20 cellular contexts compared by ENCODE assay signal in the genomic region with DNA sequence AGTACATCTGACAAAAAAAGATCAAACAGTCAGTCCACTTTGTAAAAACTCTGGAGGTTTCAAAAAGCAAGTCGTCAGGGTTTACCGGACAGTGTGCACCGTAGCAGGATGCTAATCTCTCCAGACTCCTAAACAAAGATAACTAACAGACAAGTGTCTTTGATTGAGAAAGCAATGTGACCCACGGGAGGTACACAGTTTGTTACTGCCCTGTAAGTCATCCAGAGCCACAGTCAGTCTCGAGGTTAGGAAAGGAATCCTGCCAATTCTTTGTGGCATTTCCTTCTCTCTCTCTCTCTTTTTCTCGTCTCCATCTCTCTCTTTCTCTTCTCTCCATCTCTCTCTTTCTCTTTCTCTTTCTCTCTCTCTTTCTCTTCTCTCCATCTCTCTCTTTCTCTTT. TPM values are rescaled to one million over a fixed set of nuclear protein-coding genes. Genes with fewer than 3 reads are reported as not detected.
"Had no signal": no experiment of that assay in that cellular context is flagged by ENCODE, and none has a peak within 500 bp of the region (broad histone marks: within the 10 kb centered on the region; RNA-seq: fewer than 3 reads in every experiment).

No MANE protein-coding gene starts in this region.

- H3K4me3 ChIP-seq: colonic mucosa, esophagus squamous epithelium, lower lobe of right lung, ovary, transverse colon had no signal

- ATAC-seq: foreskin keratinocyte; lower lobe of right lung; stimulated activated naive B cell treated with anti-CD40 and anti-IgM and Interleukin-4, amounts not matched to agents 10 μg/mL and 1 μg/mL and 100 μg/mL, for 72 hours had no signal

- FAIRE-seq: endothelial cell of umbilical vein, TTC549 had no signal

- H3K36me3 ChIP-seq: colonic mucosa, esophagus squamous epithelium, lower lobe of right lung, ovary, transverse colon had no signal

- H3K4me1 ChIP-seq: colonic mucosa, esophagus squamous epithelium, foreskin keratinocyte, lower lobe of right lung, transverse colon had no signal

- H3K9me3 ChIP-seq: colonic mucosa, esophagus squamous epithelium, lower lobe of right lung, ovary had no signal

- H3K27me3 ChIP-seq: colonic mucosa, esophagus squamous epithelium, foreskin keratinocyte, ovary, transverse colon had no signal

- H3K27ac ChIP-seq: colonic mucosa, esophagus squamous epithelium, foreskin keratinocyte, lower lobe of right lung, ovary, transverse colon had no signal

- DNase-seq: activated B cell treated with CpG ODN at 0.5 μM for 24 hours; activated CD4-positive, alpha-beta T cell treated with anti-CD3 and anti-CD28 coated beads for 48 hours; activated CD8-positive, alpha-beta memory T cell treated with anti-CD3 and anti-CD28 coated beads, Interleukin-2, amount 50 U/mL, for 48 hours; activated naive CD8-positive, alpha-beta T cell treated with anti-CD3 and anti-CD28 coated beads, Interleukin-2, amount 10 ng/mL, durations not matched to agents 7 days and 5 days; central memory CD4-positive, alpha-beta T cell; colonic mucosa; effector CD4-positive, alpha-beta T cell; esophagus squamous epithelium; foreskin keratinocyte; glutamatergic neuron; lower lobe of right lung; ovary; stimulated activated CD4-positive, alpha-beta T cell treated with anti-CD3 and anti-CD28 coated beads, Interleukin-12 subunit alpha, Interleukin-12 subunit beta, amount 100 ng/mL, for 4 hours; stimulated activated CD4-positive, alpha-beta T cell treated with anti-CD3 and anti-CD28 coated beads, Interleukin-2, amount 100 ng/mL, for 24 hours; stimulated activated naive B cell treated with anti-CD40 and anti-IgM and Interleukin-4, amounts not matched to agents 10 μg/mL and 1 μg/mL and 100 μg/mL, for 72 hours; SW 1271; transverse colon had no signal

RNA-seq across cellular contexts. Expression of a gene that starts 42.8 kb away (rescaled TPM):
- total RNA-seq: activated B cell treated with CpG ODN at 0.5 μM for 24 hours; activated naive CD8-positive, alpha-beta T cell treated with anti-CD3 and anti-CD28 coated beads, Interleukin-2, amount 10 ng/mL, durations not matched to agents 7 days and 5 days; endothelial cell of umbilical vein; esophagus squamous epithelium; foreskin keratinocyte; T-helper 2 cell treated with Interferon-gamma antibody and Interleukin-4, amounts not matched to agents 100 ng/mL and 5 ng/mL, for 36 hours had no signal
- polyA plus RNA-seq: endothelial cell of umbilical vein, foreskin keratinocyte had no signal
